17 cellular contexts compared by ENCODE assay signal in genomic region chr14:63862163-63862562, GRCh38. TPM values are rescaled to one million over a fixed set of nuclear protein-coding genes. Genes with fewer than 3 reads are reported as not detected.
DNase-seq lines count a peak whose midpoint lies in the region; ATAC-seq and TF ChIP-seq lines count a peak whose summit lies in the region.
"Had no signal": no experiment of that assay in that cellular context is flagged by ENCODE, and none has a peak within 500 bp of the region (broad histone marks: within the 10 kb centered on the region; RNA-seq: fewer than 3 reads in every experiment).

No MANE protein-coding gene starts in this region.

- CTCF ChIA-PET in CD8-positive, alpha-beta memory T cell (lab: Charles Lee) = interaction anchor here (2.9 kb wide), 1 partner anchor 9 kb away, joined by 20 read pairs; the partner anchor contains the start of gene SYNE2

- no peaks in the 10 kb centered on the region for H3K9me3 ChIP-seq in CD8-positive, alpha-beta memory T cell (ENCODE audit: low read length)
- no peaks in the 10 kb centered on the region for H3K9me3 ChIP-seq in SJCRH30 (replicated peaks)

- H3K4me1 ChIP-seq in CD8-positive, alpha-beta memory T cell (ENCODE audit: insufficient read depth, low read length) = peaks cover 75% of the 10 kb centered on the region
- peaks cover 22% of the 10 kb centered on the region for H3K4me1 ChIP-seq in SJCRH30

- peaks cover 0 to 7% (median 0%) of the 10 kb centered on the region in 5 donors for H3K9me3 Mint-ChIP-seq in CD8-positive, alpha-beta memory T cell
- H3K9me3 Mint-ChIP-seq in activated T-helper 17 cell treated with anti-CD3 and anti-CD28 coated beads, Interleukin-2, amount 50 U/mL, for 72 hours = no peaks in the 10 kb centered on the region
- no peaks in the 10 kb centered on the region for H3K9me3 Mint-ChIP-seq in nephron

- no peaks in the 10 kb centered on the region for H3K27me3 Mint-ChIP-seq in CD8-positive, alpha-beta memory T cell
- no peaks in the 10 kb centered on the region for H3K27me3 Mint-ChIP-seq in activated T-helper 17 cell treated with anti-CD3 and anti-CD28 coated beads, Interleukin-2, amount 50 U/mL, for 72 hours
- peaks cover 4% of the 10 kb centered on the region for H3K27me3 Mint-ChIP-seq in nephron (ENCODE audit: low read depth)

- no peaks in the 10 kb centered on the region for H3K36me3 ChIP-seq in CD8-positive, alpha-beta memory T cell (ENCODE audit: insufficient read depth, low read length)
- H3K36me3 ChIP-seq in SJCRH30 = no peaks in the 10 kb centered on the region

- H3K4me3 ChIP-seq in CD8-positive, alpha-beta memory T cell (ENCODE audit: low read length) = no peak overlapping the region
- no peak overlapping the region for H3K4me3 ChIP-seq in SJCRH30
- H3K4me3 ChIP-seq: SK-N-MC had no signal

- no peaks in the 10 kb centered on the region for H3K27me3 ChIP-seq in CD8-positive, alpha-beta memory T cell (ENCODE audit: insufficient read depth, low read length, poor library complexity, severe bottlenecking)
- no peaks in the 10 kb centered on the region for H3K27me3 ChIP-seq in SJCRH30

- H3K36me3 Mint-ChIP-seq in CD8-positive, alpha-beta memory T cell = peaks cover 4 to 9% (median 4%) of the 10 kb centered on the region in 3 donors
- peaks cover 14% of the 10 kb centered on the region for H3K36me3 Mint-ChIP-seq in activated T-helper 17 cell treated with anti-CD3 and anti-CD28 coated beads, Interleukin-2, amount 50 U/mL, for 72 hours (ENCODE audit: low read depth)
- H3K36me3 Mint-ChIP-seq in nephron (ENCODE audit: low read depth) = no peaks in the 10 kb centered on the region

- TF ChIP-seq CTCF in nephron (IDR thresholded peaks at IDR 0.05; ENCODE audit: unreplicated experiment in 3 of 3) = no peak

- DNase-seq in CD8-positive, alpha-beta memory T cell = no peak
- DNase-seq in NAMALWA (ENCODE audit: low spot score) (peak; percentile 52), NCI-H1092 (lab: John Stamatoyannopoulos, UW) (no peak), SJCRH30 (no peak)
- DNase-seq in central memory CD4-positive, alpha-beta T cell = no peak
- DNase-seq: HCEC 1CT; NCI-H1092 treated with DMSO at 0.1 percent for 48 hours; NCI-H1694; NCI-H2107; NCI-H345; NCI-H69; NK-92 treated with Interleukin-12 subunit alpha and Interleukin-12 subunit beta, amount 100 ng/mL, for 24 hours; PC-3 had no signal

- POLR2A ChIA-PET in CD8-positive, alpha-beta memory T cell (lab: Charles Lee) = interaction anchor here (3.4 kb wide), 1 partner anchor 8 kb away, joined by 48 read pairs; the partner anchor contains the start of gene SYNE2

- H3K4me3 Mint-ChIP-seq in CD8-positive, alpha-beta memory T cell = peak overlapping the region in 2 of 7 donors; percentile 18 to 32
- H3K4me3 Mint-ChIP-seq in activated T-helper 17 cell treated with anti-CD3 and anti-CD28 coated beads, Interleukin-2, amount 50 U/mL, for 72 hours = no peak overlapping the region
- H3K4me3 Mint-ChIP-seq in nephron = no peak overlapping the region

- H3K4me1 Mint-ChIP-seq in CD8-positive, alpha-beta memory T cell = peaks cover 62 to 91% (median 89%) of the 10 kb centered on the region in 3 donors
- peaks cover 37% of the 10 kb centered on the region for H3K4me1 Mint-ChIP-seq in activated T-helper 17 cell treated with anti-CD3 and anti-CD28 coated beads, Interleukin-2, amount 50 U/mL, for 72 hours
- peaks cover 23% of the 10 kb centered on the region for H3K4me1 Mint-ChIP-seq in nephron

- ATAC-seq in activated T-helper 17 cell treated with anti-CD3 and anti-CD28 coated beads, Interleukin-2, amount 50 U/mL, for 72 hours (replicated peaks) = no peak
- ATAC-seq in HG03565 (IDR thresholded peaks at IDR 0.05; ENCODE audit: unreplicated experiment) = no peak
- ATAC-seq: PC-3 had no signal

- no peak overlapping the region for H3K27ac ChIP-seq in CD8-positive, alpha-beta memory T cell (ENCODE audit: low read depth, low read length)
- H3K27ac ChIP-seq in SJCRH30 = no peak overlapping the region
- H3K27ac ChIP-seq: SK-N-MC had no signal

- peak overlapping the region in 7 of 8 donors; percentile 54 to 100 (median 90) for H3K27ac Mint-ChIP-seq in CD8-positive, alpha-beta memory T cell
- peak overlapping the region; percentile 51 for H3K27ac Mint-ChIP-seq in activated T-helper 17 cell treated with anti-CD3 and anti-CD28 coated beads, Interleukin-2, amount 50 U/mL, for 72 hours
- peak overlapping the region in 2 of 3 experiments; percentile 24 to 60 for H3K27ac Mint-ChIP-seq in nephron

RNA-seq across cellular contexts. Expression of gene SYNE2, which starts 9.4 kb away (rescaled TPM):
- 10 to 100 TPM; 45.2 to 45.6 TPM for total RNA-seq in CD8-positive, alpha-beta memory T cell
- polyA plus RNA-seq in CD8-positive, alpha-beta memory T cell = 104 TPM
- 10 to 100 TPM; 48.5 to 66.9 TPM for total RNA-seq in activated T-helper 17 cell treated with anti-CD3 and anti-CD28 coated beads, Interleukin-2, amount 50 U/mL, for 72 hours
- 42.7 and 48.2 TPM in 2 replicates for total RNA-seq in SJCRH30 (2014; rRNA removed; shearing (Covaris generic))
